ENCODE assay signal across 1 cellular context in the genomic region with DNA sequence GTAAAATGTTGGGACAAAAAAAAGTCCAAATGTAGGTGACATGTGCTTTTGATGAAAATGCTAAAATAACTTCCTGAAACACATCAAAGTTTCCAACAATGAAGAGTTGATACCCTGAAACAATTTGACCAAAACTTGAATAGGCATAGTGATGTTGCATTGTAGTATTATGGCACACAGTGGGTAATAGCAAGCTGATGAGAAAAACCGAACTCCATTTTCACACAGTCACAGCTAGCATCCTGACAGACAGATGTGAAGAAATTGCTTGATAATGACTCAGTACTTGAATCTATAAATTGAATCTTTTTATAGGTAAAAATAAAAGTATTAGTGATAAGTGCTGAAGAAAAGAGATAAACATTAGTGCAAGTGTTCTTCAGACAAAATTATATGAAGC.
TF ChIP-seq lines count a peak whose summit lies in the region.

No MANE protein-coding gene starts in this region.

TF ChIP-seq in K562, 482 proteins besides CTCF, POLR2A, EP300 and RAD21 (continued from another document):
- TF ChIP-seq, protein P1, sequence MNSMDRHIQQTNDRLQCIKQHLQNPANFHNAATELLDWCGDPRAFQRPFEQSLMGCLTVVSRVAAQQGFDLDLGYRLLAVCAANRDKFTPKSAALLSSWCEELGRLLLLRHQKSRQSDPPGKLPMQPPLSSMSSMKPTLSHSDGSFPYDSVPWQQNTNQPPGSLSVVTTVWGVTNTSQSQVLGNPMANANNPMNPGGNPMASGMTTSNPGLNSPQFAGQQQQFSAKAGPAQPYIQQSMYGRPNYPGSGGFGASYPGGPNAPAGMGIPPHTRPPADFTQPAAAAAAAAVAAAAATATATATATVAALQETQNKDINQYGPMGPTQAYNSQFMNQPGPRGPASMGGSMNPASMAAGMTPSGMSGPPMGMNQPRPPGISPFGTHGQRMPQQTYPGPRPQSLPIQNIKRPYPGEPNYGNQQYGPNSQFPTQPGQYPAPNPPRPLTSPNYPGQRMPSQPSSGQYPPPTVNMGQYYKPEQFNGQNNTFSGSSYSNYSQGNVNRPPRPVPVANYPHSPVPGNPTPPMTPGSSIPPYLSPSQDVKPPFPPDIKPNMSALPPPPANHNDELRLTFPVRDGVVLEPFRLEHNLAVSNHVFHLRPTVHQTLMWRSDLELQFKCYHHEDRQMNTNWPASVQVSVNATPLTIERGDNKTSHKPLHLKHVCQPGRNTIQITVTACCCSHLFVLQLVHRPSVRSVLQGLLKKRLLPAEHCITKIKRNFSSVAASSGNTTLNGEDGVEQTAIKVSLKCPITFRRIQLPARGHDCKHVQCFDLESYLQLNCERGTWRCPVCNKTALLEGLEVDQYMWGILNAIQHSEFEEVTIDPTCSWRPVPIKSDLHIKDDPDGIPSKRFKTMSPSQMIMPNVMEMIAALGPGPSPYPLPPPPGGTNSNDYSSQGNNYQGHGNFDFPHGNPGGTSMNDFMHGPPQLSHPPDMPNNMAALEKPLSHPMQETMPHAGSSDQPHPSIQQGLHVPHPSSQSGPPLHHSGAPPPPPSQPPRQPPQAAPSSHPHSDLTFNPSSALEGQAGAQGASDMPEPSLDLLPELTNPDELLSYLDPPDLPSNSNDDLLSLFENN (IDR thresholded peaks at IDR 0.05; ENCODE audit: low read depth in 2 of 2, low read length in 2 of 2), result no peak
- TF ChIP-seq, protein P2, sequence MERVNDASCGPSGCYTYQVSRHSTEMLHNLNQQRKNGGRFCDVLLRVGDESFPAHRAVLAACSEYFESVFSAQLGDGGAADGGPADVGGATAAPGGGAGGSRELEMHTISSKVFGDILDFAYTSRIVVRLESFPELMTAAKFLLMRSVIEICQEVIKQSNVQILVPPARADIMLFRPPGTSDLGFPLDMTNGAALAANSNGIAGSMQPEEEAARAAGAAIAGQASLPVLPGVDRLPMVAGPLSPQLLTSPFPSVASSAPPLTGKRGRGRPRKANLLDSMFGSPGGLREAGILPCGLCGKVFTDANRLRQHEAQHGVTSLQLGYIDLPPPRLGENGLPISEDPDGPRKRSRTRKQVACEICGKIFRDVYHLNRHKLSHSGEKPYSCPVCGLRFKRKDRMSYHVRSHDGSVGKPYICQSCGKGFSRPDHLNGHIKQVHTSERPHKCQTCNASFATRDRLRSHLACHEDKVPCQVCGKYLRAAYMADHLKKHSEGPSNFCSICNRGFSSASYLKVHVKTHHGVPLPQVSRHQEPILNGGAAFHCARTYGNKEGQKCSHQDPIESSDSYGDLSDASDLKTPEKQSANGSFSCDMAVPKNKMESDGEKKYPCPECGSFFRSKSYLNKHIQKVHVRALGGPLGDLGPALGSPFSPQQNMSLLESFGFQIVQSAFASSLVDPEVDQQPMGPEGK (CRISPR knock-in tag; IDR thresholded peaks at IDR 0.05; ENCODE audit: borderline replicate concordance), result no peak
- no peak for TF ChIP-seq ZNF197 (CRISPR knock-in tag; IDR thresholded peaks at IDR 0.05; ENCODE audit: low read depth)
- TF ChIP-seq STAT5A (IDR thresholded peaks at IDR 0.05; ENCODE audit: borderline replicate concordance, low read length), result no peak
- TF ChIP-seq ZNF57 (CRISPR knock-in tag; IDR thresholded peaks at IDR 0.05), result no peak
- TF ChIP-seq PURB (CRISPR knock-in tag; IDR thresholded peaks at IDR 0.05; ENCODE audit: low read depth), result no peak
- TF ChIP-seq, protein P3, sequence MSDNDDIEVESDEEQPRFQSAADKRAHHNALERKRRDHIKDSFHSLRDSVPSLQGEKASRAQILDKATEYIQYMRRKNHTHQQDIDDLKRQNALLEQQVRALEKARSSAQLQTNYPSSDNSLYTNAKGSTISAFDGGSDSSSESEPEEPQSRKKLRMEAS (CRISPR knock-in tag; IDR thresholded peaks at IDR 0.05), result no peak
- no peak for TF ChIP-seq CBX2 (IDR thresholded peaks at IDR 0.05; ENCODE audit: insufficient read depth, low read length, poor library complexity, severe bottlenecking)
- no peak for TF ChIP-seq TRIM28 (IDR thresholded peaks at IDR 0.05)
- no peak for TF ChIP-seq DMBX1 (CRISPR knock-in tag; IDR thresholded peaks at IDR 0.05; ENCODE audit: borderline replicate concordance)
- TF ChIP-seq HDGF (IDR thresholded peaks at IDR 0.05), result no peak
- TF ChIP-seq SPI1 (IDR thresholded peaks at IDR 0.05; ENCODE audit: borderline replicate concordance, low read depth, low read length), result no peak
